In genomic region chr2:128154225-128154624, GRCh38 we compare ENCODE assay signal across 19 cellular contexts.
DNase-seq lines count a peak whose midpoint lies in the region; ATAC-seq and TF ChIP-seq lines count a peak whose summit lies in the region.
"Had no signal": no experiment of that assay in that cellular context is flagged by ENCODE, and none has a peak within 500 bp of the region (broad histone marks: within the 10 kb centered on the region; RNA-seq: fewer than 3 reads in every experiment).

No MANE protein-coding gene starts in this region.

- H3K4me3 ChIP-seq in fibroblast of the aortic adventitia (ENCODE audit: low read depth, low read length) (no peak overlapping the region), right cardiac atrium (ENCODE audit: low read length) (no peak overlapping the region)
- H3K4me3 ChIP-seq: A549; BLaER1 treated with 17β-estradiol and CSF1 and Interleukin-3, amounts not matched to agents 10 nM and 100 nM; Peyer's patch had no signal

- H3K27ac ChIP-seq in right cardiac atrium (ENCODE audit: low read length) = no peak overlapping the region
- H3K27ac ChIP-seq: A549; BLaER1 treated with 17β-estradiol and CSF1 and Interleukin-3, amounts not matched to agents 10 nM and 100 nM; Peyer's patch had no signal

- H3K9me3 ChIP-seq in right cardiac atrium (ENCODE audit: control insufficient read depth, low read length) = no peaks in the 10 kb centered on the region
- H3K9me3 ChIP-seq: A549; BLaER1 treated with 17β-estradiol and CSF1 and Interleukin-3, amounts not matched to agents 10 nM and 100 nM; Peyer's patch had no signal

- no peaks in the 10 kb centered on the region for H3K4me1 ChIP-seq in right cardiac atrium (ENCODE audit: control insufficient read depth, insufficient read depth, low read length)
- H3K4me1 ChIP-seq: A549; BLaER1 treated with 17β-estradiol and CSF1 and Interleukin-3, amounts not matched to agents 10 nM and 100 nM; Peyer's patch had no signal

- peak; percentile 62 for DNase-seq in Right ventricle myocardium superior
- DNase-seq in cardiac septum (ENCODE audit: low spot score) = no peak
- DNase-seq in fibroblast of the aortic adventitia (ENCODE audit: low read depth) = peak; percentile 4
- peak in 2 of 3 donors; percentile 26 to 69 for DNase-seq in right cardiac atrium
- no peak for DNase-seq in midbrain (lab: John Stamatoyannopoulos, UW)
- no peak for DNase-seq in stimulated activated naive B cell treated with anti-CD40 and anti-IgM and Interleukin-4, amounts not matched to agents 10 μg/mL and 1 μg/mL and 100 μg/mL, for 72 hours
- no peak for DNase-seq in KBM-7
- DNase-seq: Calu3; CD8-positive, alpha-beta T cell; KG1; NCI-H1417 treated with DMSO at 0.1 percent for 48 hours; NCI-H187 treated with DMSO at 0.1 percent for 48 hours; NCI-H2171; NCI-H446 treated with DMSO at 0.1 percent for 48 hours; NCI-H69; NK-92 treated with Interleukin-12 subunit alpha and Interleukin-12 subunit beta, amount 100 ng/mL, for 24 hours; Peyer's patch had no signal

- intact Hi-C loops in Right ventricle myocardium superior (cut with DNase I) = no loop called here
- intact Hi-C loops in cardiac septum (cut with DNase I) = no loop called here
- intact Hi-C loops in right cardiac atrium (cut with DNase I) = no loop called here

- H3K27me3 ChIP-seq in right cardiac atrium (ENCODE audit: control insufficient read depth, insufficient read depth) = no peaks in the 10 kb centered on the region
- H3K27me3 ChIP-seq: BLaER1 treated with 17β-estradiol and CSF1 and Interleukin-3, amounts not matched to agents 10 nM and 100 nM; Peyer's patch had no signal

- 84% methylated on average over 4 of the region's 4 CpGs for WGBS in right cardiac atrium

- H3K27ac Mint-ChIP-seq in stimulated activated naive B cell treated with anti-CD40 and anti-IgM and Interleukin-4, amounts not matched to agents 10 μg/mL and 1 μg/mL and 100 μg/mL, for 72 hours = no peak overlapping the region
- H3K27ac Mint-ChIP-seq: CD8-positive, alpha-beta T cell had no signal

- H3K9me3 Mint-ChIP-seq in stimulated activated naive B cell treated with anti-CD40 and anti-IgM and Interleukin-4, amounts not matched to agents 10 μg/mL and 1 μg/mL and 100 μg/mL, for 72 hours = no peaks in the 10 kb centered on the region
- H3K9me3 Mint-ChIP-seq: CD8-positive, alpha-beta T cell had no signal

- peak; percentile 92 for ATAC-seq in Right ventricle myocardium superior (ENCODE audit: poor library complexity)
- ATAC-seq in right cardiac atrium = peak; percentile 60 to 76
- no peak for ATAC-seq in stimulated activated naive B cell treated with anti-CD40 and anti-IgM and Interleukin-4, amounts not matched to agents 10 μg/mL and 1 μg/mL and 100 μg/mL, for 72 hours (replicated peaks)
- ATAC-seq: A549; CD8-positive, alpha-beta T cell had no signal

- peaks cover 0 to 4% of the 10 kb centered on the region in 2 donors for H3K4me1 Mint-ChIP-seq in stimulated activated naive B cell treated with anti-CD40 and anti-IgM and Interleukin-4, amounts not matched to agents 10 μg/mL and 1 μg/mL and 100 μg/mL, for 72 hours

- H3K36me3 Mint-ChIP-seq in stimulated activated naive B cell treated with anti-CD40 and anti-IgM and Interleukin-4, amounts not matched to agents 10 μg/mL and 1 μg/mL and 100 μg/mL, for 72 hours = peaks cover 30 to 44% of the 10 kb centered on the region in 2 donors

- H3K27me3 Mint-ChIP-seq in stimulated activated naive B cell treated with anti-CD40 and anti-IgM and Interleukin-4, amounts not matched to agents 10 μg/mL and 1 μg/mL and 100 μg/mL, for 72 hours = no peaks in the 10 kb centered on the region

- TF ChIP-seq CTCF in fibroblast of the aortic adventitia (IDR thresholded peaks at IDR 0.05; ENCODE audit: insufficient read depth, low read length) = no peak

- no peak overlapping the region for H3K4me3 Mint-ChIP-seq in stimulated activated naive B cell treated with anti-CD40 and anti-IgM and Interleukin-4, amounts not matched to agents 10 μg/mL and 1 μg/mL and 100 μg/mL, for 72 hours
- H3K4me3 Mint-ChIP-seq: CD8-positive, alpha-beta T cell had no signal

- in situ Hi-C loops in KBM-7 (cut with MboI; ENCODE audit: low pct_unique_long_range_greater_than_20kb, low sequenced_read_pairs) = no loop called here

Comparison
In these comparisons a context has a peak if more than half of its experiments do, and no peak if none do; other contexts are left out.
1. DNase-seq: peak in Right ventricle myocardium superior (single experiment), fibroblast of the aortic adventitia (single experiment) and right cardiac atrium (2 of 3); none in cardiac septum (single experiment), midbrain (single experiment), stimulated activated naive B cell treated with anti-CD40 and anti-IgM and Interleukin-4, amounts not matched to agents 10 μg/mL and 1 μg/mL and 100 μg/mL, for 72 hours (single experiment) and KBM-7 (single experiment).
2. ATAC-seq: peak in Right ventricle myocardium superior (single experiment) and right cardiac atrium (2 of 2); none in stimulated activated naive B cell treated with anti-CD40 and anti-IgM and Interleukin-4, amounts not matched to agents 10 μg/mL and 1 μg/mL and 100 μg/mL, for 72 hours (0 of 2).